8 cellular contexts compared by ENCODE assay signal in genomic region chr15:43329960-43330779, GRCh38. TPM values are rescaled to one million over a fixed set of nuclear protein-coding genes. Genes with fewer than 3 reads are reported as not detected.
A peak's percentile ranks its signal among the peaks of the same experiment; 100 is the strongest.
DNase-seq lines count a peak whose midpoint lies in the region; ATAC-seq and TF ChIP-seq lines count a peak whose summit lies in the region.

A gene with protein sequence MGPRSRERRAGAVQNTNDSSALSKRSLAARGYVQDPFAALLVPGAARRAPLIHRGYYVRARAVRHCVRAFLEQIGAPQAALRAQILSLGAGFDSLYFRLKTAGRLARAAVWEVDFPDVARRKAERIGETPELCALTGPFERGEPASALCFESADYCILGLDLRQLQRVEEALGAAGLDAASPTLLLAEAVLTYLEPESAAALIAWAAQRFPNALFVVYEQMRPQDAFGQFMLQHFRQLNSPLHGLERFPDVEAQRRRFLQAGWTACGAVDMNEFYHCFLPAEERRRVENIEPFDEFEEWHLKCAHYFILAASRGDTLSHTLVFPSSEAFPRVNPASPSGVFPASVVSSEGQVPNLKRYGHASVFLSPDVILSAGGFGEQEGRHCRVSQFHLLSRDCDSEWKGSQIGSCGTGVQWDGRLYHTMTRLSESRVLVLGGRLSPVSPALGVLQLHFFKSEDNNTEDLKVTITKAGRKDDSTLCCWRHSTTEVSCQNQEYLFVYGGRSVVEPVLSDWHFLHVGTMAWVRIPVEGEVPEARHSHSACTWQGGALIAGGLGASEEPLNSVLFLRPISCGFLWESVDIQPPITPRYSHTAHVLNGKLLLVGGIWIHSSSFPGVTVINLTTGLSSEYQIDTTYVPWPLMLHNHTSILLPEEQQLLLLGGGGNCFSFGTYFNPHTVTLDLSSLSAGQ (minus strand): TSS chr15:43330573. CDS start chr15:43330489, 84 bp downstream.

- TF ChIP-seq CTCF in PC-9 (conservative IDR thresholded peaks at IDR 0.05) (no peak), epithelial cell of proximal tubule (conservative IDR thresholded peaks at IDR 0.05; ENCODE audit: low read depth, low read length) (no peak)

- no peak for TF ChIP-seq EP300 in Ishikawa (IDR thresholded peaks at IDR 0.05; ENCODE audit: borderline replicate concordance)

- peak; percentile 94 for ATAC-seq in GM21529 (IDR thresholded peaks at IDR 0.05; ENCODE audit: unreplicated experiment)

- DNase-seq in DMS 273 treated with DMSO at 0.1 percent for 48 hours (lab: John Stamatoyannopoulos, UW) = peak; percentile 66
- DNase-seq in PC-9 = peak; percentile 85 to 87
- DNase-seq in activated T-cell treated with anti-CD3 and anti-CD28 coated beads, Interleukin-2, amount 50 U/mL, for 1 hour = peak; percentile 89
- DNase-seq in epithelial cell of proximal tubule (ENCODE audit: low read depth) = peak; percentile 87
- DNase-seq in mucosa of gallbladder (ENCODE audit: low spot score) = peak; percentile 92
- DNase-seq in stimulated activated CD8-positive, alpha-beta memory T cell treated with anti-CD3 and anti-CD28 coated beads, Interleukin-4, amount 100 ng/mL, for 24 hours (ENCODE audit: low read depth) = peak; percentile 82

- CTCF ChIA-PET in PC-9 (lab: Charles Lee) = no interaction called here

- peaks cover 17% of the 10 kb centered on the region for H3K4me1 ChIP-seq in PC-9 (replicated peaks; ENCODE audit: insufficient read depth)

- no peaks in the 10 kb centered on the region; the same call in 1 of the 2 replicates for H4K20me1 ChIP-seq in PC-9 (ENCODE audit: insufficient read depth)

- H3K27ac ChIP-seq in PC-9 = peak within 1 kb of the TSS; percentile 62

- BruUV-seq in PC-9 (replicated peaks; lab: Mats Ljungman, UMichigan) = TSS peak; percentile 52

- H3K4me2 ChIP-seq in PC-9 = peak within 1 kb of the TSS; percentile 85

- no peaks in the 10 kb centered on the region for H3K36me3 ChIP-seq in PC-9 (ENCODE audit: low read depth)

- H3F3A ChIP-seq in PC-9 (ENCODE audit: insufficient read depth, low read depth) = no peaks in the 10 kb centered on the region

- H3K9me3 ChIP-seq in PC-9 (ENCODE audit: insufficient read depth, low read depth) = no peaks in the 10 kb centered on the region

- no peaks in the 10 kb centered on the region for H3K9me2 ChIP-seq in PC-9 (ENCODE audit: insufficient read depth)

- peak within 1 kb of the TSS; percentile 96 for H2AFZ ChIP-seq in PC-9

- peaks cover 19% of the 10 kb centered on the region for H3K79me2 ChIP-seq in PC-9 (ENCODE audit: low read depth)

- H3K27me3 ChIP-seq in PC-9 (ENCODE audit: insufficient read depth, low read depth) = no peaks in the 10 kb centered on the region

- intact Hi-C loops in PC-9 (cut with micrococcal nuclease; ENCODE audit: unreplicated experiment) = no loop called here

- POLR2A ChIA-PET in PC-9 (lab: Charles Lee; ENCODE audit: unreplicated experiment) = interaction anchor here (0.7 kb wide), 1 partner anchor 106 kb away, joined by 7 read pairs; no protein-coding TSS in a partner anchor

- TF ChIP-seq RAD21 in Ishikawa (IDR thresholded peaks at IDR 0.05; ENCODE audit: low read depth) = no peak

- H3K4me3 ChIP-seq in PC-9 (peak within 1 kb of the TSS; percentile 86), epithelial cell of proximal tubule (ENCODE audit: low read depth, low read length) (peak within 1 kb of the TSS; percentile 78)

TF ChIP-seq in Ishikawa, 13 proteins besides CTCF, POLR2A, EP300 and RAD21:
- TF ChIP-seq FOXM1 (IDR thresholded peaks at IDR 0.05; ENCODE audit: borderline replicate concordance, low read depth) = no peak
- TF ChIP-seq YY1 (IDR thresholded peaks at IDR 0.05; ENCODE audit: low read depth) = no peak
- TF ChIP-seq MAX (IDR thresholded peaks at IDR 0.05) = peak; percentile 90
- TF ChIP-seq CREB1 (IDR thresholded peaks at IDR 0.05; ENCODE audit: low read depth) = peak; percentile 75
- TF ChIP-seq TCF12 (IDR thresholded peaks at IDR 0.05; ENCODE audit: low read depth) = peak; percentile 42; the same call in 1 of the 2 replicates
- TF ChIP-seq TAF1 (IDR thresholded peaks at IDR 0.05; ENCODE audit: low read depth) = peak; percentile 51
- 0 out of 2 replicates have a peak, but pooled peaks have one; percentile 50 for TF ChIP-seq ZBTB7A (IDR thresholded peaks at IDR 0.05; ENCODE audit: low read depth)
- TF ChIP-seq TEAD4 (IDR thresholded peaks at IDR 0.05) = peak; percentile 58
TF ChIP-seq in Ishikawa: peak in this region for 6.

RNA-seq across cellular contexts. Expression of the gene that starts here (rescaled TPM):
- total RNA-seq in PC-9 (2021) (4.7 and 6.4 TPM in 2 replicates), epithelial cell of proximal tubule (3.1 and 7.6 TPM in 2 replicates), mucosa of gallbladder (7.5 TPM)

Comparison
In these comparisons a context has a peak if more than half of its experiments do, and no peak if none do; other contexts are left out.
1. Peak in every context shown above with its lines: DNase-seq, ATAC-seq, H3K4me3 ChIP-seq and H3K27ac ChIP-seq.